ENCODE assay signal across 12 cellular contexts in genomic region chr15:82679626-82680199, GRCh38. TPM values are rescaled to one million over a fixed set of nuclear protein-coding genes. Genes with fewer than 3 reads are reported as not detected.
DNase-seq lines count a peak whose midpoint lies in the region; ATAC-seq, FAIRE-seq and TF ChIP-seq lines count a peak whose summit lies in the region.
"Had no signal": no experiment of that assay in that cellular context is flagged by ENCODE, and none has a peak within 500 bp of the region (broad histone marks: within the 10 kb centered on the region; RNA-seq: fewer than 3 reads in every experiment).

No MANE protein-coding gene starts in this region.

- H3K9ac ChIP-seq in astrocyte (ENCODE audit: low read length) (no peak overlapping the region), Karpas-422 (ENCODE audit: low read length) (no peak overlapping the region)

- H4K20me1 ChIP-seq in astrocyte (ENCODE audit: insufficient read depth, low read length), result no peaks in the 10 kb centered on the region
- no peaks in the 10 kb centered on the region for H4K20me1 ChIP-seq in Karpas-422 (ENCODE audit: insufficient read depth, low read depth, low read length)

- ATAC-seq in memory B cell (ENCODE audit: low read depth), result no peak
- ATAC-seq: SK-N-SH treated with all-trans-retinoic acid at 6 μM for 48 hours had no signal

- TF ChIP-seq POLR2A in thyroid gland (IDR thresholded peaks at IDR 0.05), result no peak

- no peak for DNase-seq in activated T-cell treated with anti-CD3 and anti-CD28 coated beads, Interleukin-2, amount 50 U/mL, for 24 hours
- DNase-seq in activated T-cell treated with anti-CD3 and anti-CD28 coated beads, Interleukin-2, amount 50 U/mL, for 1 hour, result no peak
- DNase-seq in astrocyte (ENCODE audit: low read depth), result no peak
- DNase-seq in memory B cell (ENCODE audit: low spot score in 2 of 2), result no peak
- peak in 1 of 2 donors; percentile 5 for DNase-seq in thyroid gland
- DNase-seq in Karpas-422, result no peak
- no peak for DNase-seq in NCI-H510A treated with DMSO at 0.1 percent for 48 hours (lab: John Stamatoyannopoulos, UW)
- DNase-seq in SJCRH30, result no peak
- DNase-seq: GOT3 had no signal

- peak overlapping the region; percentile 66 for H3K4me3 Mint-ChIP-seq in activated T-cell treated with anti-CD3 and anti-CD28 coated beads, Interleukin-2, amount 50 U/mL, for 24 hours
- H3K4me3 Mint-ChIP-seq in astrocyte (ENCODE audit: unreplicated experiment) (peak overlapping the region; percentile 73), memory B cell (peak overlapping the region; percentile 89)

- H3K4me3 ChIP-seq in astrocyte (ENCODE audit: insufficient read depth, low read depth, low read length) (no peak overlapping the region), thyroid gland (replicated peaks in 1 of 3) (peak overlapping the region; percentile 15 to 60 (median 36)), Karpas-422 (ENCODE audit: low read length) (no peak overlapping the region), SJCRH30 (no peak overlapping the region)

- H3K4me2 ChIP-seq in astrocyte (ENCODE audit: low read length) (no peak overlapping the region), Karpas-422 (ENCODE audit: low read depth, low read length, poor library complexity, severe bottlenecking) (no peak overlapping the region)

- H3K9me3 Mint-ChIP-seq in activated T-cell treated with anti-CD3 and anti-CD28 coated beads, Interleukin-2, amount 50 U/mL, for 24 hours, result no peaks in the 10 kb centered on the region
- H3K9me3 Mint-ChIP-seq in astrocyte (ENCODE audit: unreplicated experiment) (peaks cover 8% of the 10 kb centered on the region), memory B cell (no peaks in the 10 kb centered on the region)

- 24% methylated on average over 19 of the region's 19 CpGs for WGBS in thyroid gland, 2 donors

- H3K27me3 Mint-ChIP-seq in activated T-cell treated with anti-CD3 and anti-CD28 coated beads, Interleukin-2, amount 50 U/mL, for 24 hours, result peaks cover 8% of the 10 kb centered on the region
- H3K27me3 Mint-ChIP-seq in astrocyte (ENCODE audit: low read depth, unreplicated experiment) (peaks cover 49% of the 10 kb centered on the region), memory B cell (no peaks in the 10 kb centered on the region)

- TF ChIP-seq CTCF in astrocyte (IDR thresholded peaks at IDR 0.05; ENCODE audit: insufficient read depth, low read depth, low read length), result no peak
- no peak for TF ChIP-seq CTCF in thyroid gland (IDR thresholded peaks at IDR 0.05)

- peaks cover 15% of the 10 kb centered on the region for H3K4me1 Mint-ChIP-seq in activated T-cell treated with anti-CD3 and anti-CD28 coated beads, Interleukin-2, amount 50 U/mL, for 24 hours (ENCODE audit: low read depth)
- no peaks in the 10 kb centered on the region for H3K4me1 Mint-ChIP-seq in astrocyte (ENCODE audit: low read depth, unreplicated experiment)
- peaks cover 12% of the 10 kb centered on the region for H3K4me1 Mint-ChIP-seq in memory B cell

- no peak overlapping the region for H3K27ac Mint-ChIP-seq in activated T-cell treated with anti-CD3 and anti-CD28 coated beads, Interleukin-2, amount 50 U/mL, for 24 hours
- H3K27ac Mint-ChIP-seq in astrocyte (ENCODE audit: unreplicated experiment) (no peak overlapping the region), memory B cell (peak overlapping the region; percentile 71)

- H3K27ac ChIP-seq in astrocyte (ENCODE audit: low read depth, low read length), result no peak overlapping the region
- peak overlapping the region in 1 of 3 donors; percentile 3 for H3K27ac ChIP-seq in thyroid gland
- no peak overlapping the region for H3K27ac ChIP-seq in Karpas-422 (ENCODE audit: low read length)
- no peak overlapping the region for H3K27ac ChIP-seq in SJCRH30
- H3K27ac ChIP-seq: epithelial cell of prostate had no signal

- H3K36me3 Mint-ChIP-seq in activated T-cell treated with anti-CD3 and anti-CD28 coated beads, Interleukin-2, amount 50 U/mL, for 24 hours (ENCODE audit: low read depth), result no peaks in the 10 kb centered on the region
- H3K36me3 Mint-ChIP-seq in astrocyte (ENCODE audit: low read depth, unreplicated experiment) (peaks cover 3% of the 10 kb centered on the region), memory B cell (no peaks in the 10 kb centered on the region)

- no peaks in the 10 kb centered on the region for H3K9me2 ChIP-seq in Karpas-422 (replicated peaks; ENCODE audit: insufficient read depth, low read length)

- H3K9me3 ChIP-seq in astrocyte (ENCODE audit: insufficient read depth, low read depth, low read length) (no peaks in the 10 kb centered on the region), thyroid gland (no peaks in the 10 kb centered on the region), Karpas-422 (ENCODE audit: low read length) (no peaks in the 10 kb centered on the region), SJCRH30 (replicated peaks) (no peaks in the 10 kb centered on the region)

- intact Hi-C loops in thyroid gland (cut with DNase I), result no loop called here

- peaks cover 14% of the 10 kb centered on the region for H3K27me3 ChIP-seq in astrocyte (ENCODE audit: insufficient read depth, low read length)
- no peaks in the 10 kb centered on the region for H3K27me3 ChIP-seq in thyroid gland
- H3K27me3 ChIP-seq in Karpas-422 (ENCODE audit: low read length), result no peaks in the 10 kb centered on the region
- H3K27me3 ChIP-seq in SJCRH30, result no peaks in the 10 kb centered on the region

- no peak for FAIRE-seq in astrocyte (lab: Jason Lieb, UNC)

- H2AFZ ChIP-seq in astrocyte (ENCODE audit: low read depth, low read length) (no peak overlapping the region), Karpas-422 (ENCODE audit: low read length) (no peak overlapping the region)

- no peaks in the 10 kb centered on the region for H3K36me3 ChIP-seq in astrocyte (ENCODE audit: insufficient read depth, low read length)
- H3K36me3 ChIP-seq in thyroid gland, result no peaks in the 10 kb centered on the region
- no peaks in the 10 kb centered on the region for H3K36me3 ChIP-seq in Karpas-422 (ENCODE audit: insufficient read depth, low read length)
- H3K36me3 ChIP-seq in SJCRH30, result no peaks in the 10 kb centered on the region

- H3K79me2 ChIP-seq in astrocyte (ENCODE audit: insufficient read depth, low read length) (no peaks in the 10 kb centered on the region), Karpas-422 (ENCODE audit: low read length) (no peaks in the 10 kb centered on the region)

- H3K4me1 ChIP-seq in astrocyte (ENCODE audit: insufficient read depth, low read length) (no peaks in the 10 kb centered on the region), thyroid gland (peaks cover 0 to 5% of the 10 kb centered on the region in 2 donors), Karpas-422 (ENCODE audit: low read length) (no peaks in the 10 kb centered on the region), SJCRH30 (no peaks in the 10 kb centered on the region)

RNA-seq across cellular contexts. Expression of gene AP3B2, which starts 30.0 kb away (rescaled TPM):
- total RNA-seq in astrocyte (7.2 and 11.5 TPM in 2 replicates), thyroid gland (1 to 10 TPM; 1.4 to 4.1 (median 2.1) TPM)
- total RNA-seq in Karpas-422 (2014; rRNA removed; shearing (Covaris generic); ENCODE audit: low replicate concordance), result 3.0 TPM in 1 of 2 replicates, not detected in the other
- not detected in 2 replicates for total RNA-seq in SJCRH30 (2014; rRNA removed; shearing (Covaris generic))
- total RNA-seq: lung microvascular endothelial cell had no signal

RNA-seq across cellular contexts. Expression of gene CPEB1, which starts 32.5 kb away (rescaled TPM):
- total RNA-seq in astrocyte (15.4 and 18.5 TPM in 2 replicates), thyroid gland (1 to 10 TPM; 1.7 to 6.4 (median 4.0) TPM)
- total RNA-seq in Karpas-422 (2014; rRNA removed; shearing (Covaris generic); ENCODE audit: low replicate concordance), result not detected in 2 replicates
- 0.04 and 0.13 TPM in 2 replicates for total RNA-seq in SJCRH30 (2014; rRNA removed; shearing (Covaris generic))

Comparison
In these comparisons a context has a peak if more than half of its experiments do, and no peak if none do; other contexts are left out.
1. H3K4me3 ChIP-seq: peak in thyroid gland (3 of 3); none in astrocyte (single experiment), Karpas-422 (single experiment) and SJCRH30 (single experiment).
2. Peak in every context shown above with its lines, with median percentiles within 50 percentile points of each other: H3K4me3 Mint-ChIP-seq.